In the genomic region with DNA sequence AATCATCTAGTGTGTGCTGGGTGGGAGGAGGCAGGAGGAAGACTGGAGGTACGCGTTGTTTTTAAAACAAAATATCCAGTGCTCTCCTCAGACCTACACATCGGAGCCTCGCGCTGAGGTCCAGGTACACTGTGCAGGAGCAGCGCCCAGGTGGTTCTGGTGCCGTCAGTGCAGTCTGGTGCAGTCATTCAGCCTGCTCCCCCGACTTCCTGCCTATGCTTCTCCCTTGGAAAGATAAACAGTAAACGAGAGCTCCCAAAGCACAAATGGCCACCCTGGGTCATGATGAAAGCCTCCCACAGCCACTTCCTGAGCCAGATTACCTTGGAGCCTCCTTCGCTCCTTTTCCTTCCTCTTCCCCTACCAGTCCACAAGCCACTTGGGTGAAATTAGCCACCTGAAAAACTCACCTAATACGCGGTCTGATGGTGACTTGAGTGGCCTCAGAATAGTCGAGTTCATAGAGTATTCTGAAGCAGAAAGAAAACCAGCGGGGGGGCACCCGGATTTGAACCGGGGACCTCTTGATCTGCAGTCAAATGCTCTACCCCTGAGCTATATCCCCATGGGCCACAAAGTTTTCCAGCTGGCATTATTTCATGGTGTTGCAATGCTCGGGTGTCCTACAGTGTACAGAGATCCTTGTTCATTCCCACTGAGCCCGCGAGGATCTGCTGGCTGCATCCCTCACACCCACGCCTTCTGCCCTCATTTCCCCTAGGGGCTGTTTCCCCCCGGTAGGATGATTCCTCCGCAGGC, we compare ENCODE assay signal across 1 cellular context.
TF ChIP-seq lines count a peak whose summit lies in the region.

No MANE protein-coding gene starts in this region.

TF ChIP-seq in HepG2, 621 proteins besides CTCF, POLR2A, EP300 and RAD21 (continued from another document):
- no peak for TF ChIP-seq RBM39 (IDR thresholded peaks at IDR 0.05; ENCODE audit: low read depth, low read length, poor library complexity, severe bottlenecking)
- TF ChIP-seq GABPB1 (CRISPR knock-in tag; IDR thresholded peaks at IDR 0.05): peak; percentile 60
- peak; percentile 28 for TF ChIP-seq HNRNPH1 (optimal IDR thresholded peaks at IDR 0.05; ENCODE audit: low read depth, low read length)
- TF ChIP-seq SP140L (CRISPR knock-in tag; IDR thresholded peaks at IDR 0.05; ENCODE audit: borderline replicate concordance): no peak
- no peak; the same call in 1 of the 2 replicates for TF ChIP-seq ZKSCAN8 (CRISPR knock-in tag; IDR thresholded peaks at IDR 0.05; ENCODE audit: borderline replicate concordance)
- TF ChIP-seq, protein P1, sequence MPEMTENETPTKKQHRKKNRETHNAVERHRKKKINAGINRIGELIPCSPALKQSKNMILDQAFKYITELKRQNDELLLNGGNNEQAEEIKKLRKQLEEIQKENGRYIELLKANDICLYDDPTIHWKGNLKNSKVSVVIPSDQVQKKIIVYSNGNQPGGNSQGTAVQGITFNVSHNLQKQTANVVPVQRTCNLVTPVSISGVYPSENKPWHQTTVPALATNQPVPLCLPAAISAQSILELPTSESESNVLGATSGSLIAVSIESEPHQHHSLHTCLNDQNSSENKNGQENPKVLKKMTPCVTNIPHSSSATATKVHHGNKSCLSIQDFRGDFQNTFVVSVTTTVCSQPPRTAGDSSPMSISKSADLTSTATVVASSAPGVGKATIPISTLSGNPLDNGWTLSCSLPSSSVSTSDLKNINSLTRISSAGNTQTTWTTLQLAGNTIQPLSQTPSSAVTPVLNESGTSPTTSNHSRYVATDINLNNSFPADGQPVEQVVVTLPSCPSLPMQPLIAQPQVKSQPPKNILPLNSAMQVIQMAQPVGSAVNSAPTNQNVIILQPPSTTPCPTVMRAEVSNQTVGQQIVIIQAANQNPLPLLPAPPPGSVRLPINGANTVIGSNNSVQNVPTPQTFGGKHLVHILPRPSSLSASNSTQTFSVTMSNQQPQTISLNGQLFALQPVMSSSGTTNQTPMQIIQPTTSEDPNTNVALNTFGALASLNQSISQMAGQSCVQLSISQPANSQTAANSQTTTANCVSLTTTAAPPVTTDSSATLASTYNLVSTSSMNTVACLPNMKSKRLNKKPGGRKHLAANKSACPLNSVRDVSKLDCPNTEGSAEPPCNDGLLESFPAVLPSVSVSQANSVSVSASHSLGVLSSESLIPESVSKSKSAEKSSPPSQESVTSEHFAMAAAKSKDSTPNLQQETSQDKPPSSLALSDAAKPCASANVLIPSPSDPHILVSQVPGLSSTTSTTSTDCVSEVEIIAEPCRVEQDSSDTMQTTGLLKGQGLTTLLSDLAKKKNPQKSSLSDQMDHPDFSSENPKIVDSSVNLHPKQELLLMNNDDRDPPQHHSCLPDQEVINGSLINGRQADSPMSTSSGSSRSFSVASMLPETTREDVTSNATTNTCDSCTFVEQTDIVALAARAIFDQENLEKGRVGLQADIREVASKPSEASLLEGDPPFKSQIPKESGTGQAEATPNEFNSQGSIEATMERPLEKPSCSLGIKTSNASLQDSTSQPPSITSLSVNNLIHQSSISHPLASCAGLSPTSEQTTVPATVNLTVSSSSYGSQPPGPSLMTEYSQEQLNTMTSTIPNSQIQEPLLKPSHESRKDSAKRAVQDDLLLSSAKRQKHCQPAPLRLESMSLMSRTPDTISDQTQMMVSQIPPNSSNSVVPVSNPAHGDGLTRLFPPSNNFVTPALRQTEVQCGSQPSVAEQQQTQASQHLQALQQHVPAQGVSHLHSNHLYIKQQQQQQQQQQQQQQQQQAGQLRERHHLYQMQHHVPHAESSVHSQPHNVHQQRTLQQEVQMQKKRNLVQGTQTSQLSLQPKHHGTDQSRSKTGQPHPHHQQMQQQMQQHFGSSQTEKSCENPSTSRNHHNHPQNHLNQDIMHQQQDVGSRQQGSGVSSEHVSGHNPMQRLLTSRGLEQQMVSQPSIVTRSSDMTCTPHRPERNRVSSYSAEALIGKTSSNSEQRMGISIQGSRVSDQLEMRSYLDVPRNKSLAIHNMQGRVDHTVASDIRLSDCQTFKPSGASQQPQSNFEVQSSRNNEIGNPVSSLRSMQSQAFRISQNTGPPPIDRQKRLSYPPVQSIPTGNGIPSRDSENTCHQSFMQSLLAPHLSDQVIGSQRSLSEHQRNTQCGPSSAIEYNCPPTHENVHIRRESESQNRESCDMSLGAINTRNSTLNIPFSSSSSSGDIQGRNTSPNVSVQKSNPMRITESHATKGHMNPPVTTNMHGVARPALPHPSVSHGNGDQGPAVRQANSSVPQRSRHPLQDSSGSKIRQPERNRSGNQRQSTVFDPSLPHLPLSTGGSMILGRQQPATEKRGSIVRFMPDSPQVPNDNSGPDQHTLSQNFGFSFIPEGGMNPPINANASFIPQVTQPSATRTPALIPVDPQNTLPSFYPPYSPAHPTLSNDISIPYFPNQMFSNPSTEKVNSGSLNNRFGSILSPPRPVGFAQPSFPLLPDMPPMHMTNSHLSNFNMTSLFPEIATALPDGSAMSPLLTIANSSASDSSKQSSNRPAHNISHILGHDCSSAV (CRISPR knock-in tag; IDR thresholded peaks at IDR 0.05; ENCODE audit: borderline replicate concordance): no peak
- TF ChIP-seq ATF7-NPFF (CRISPR knock-in tag; IDR thresholded peaks at IDR 0.05; ENCODE audit: low read depth): no peak
- TF ChIP-seq, protein P2, sequence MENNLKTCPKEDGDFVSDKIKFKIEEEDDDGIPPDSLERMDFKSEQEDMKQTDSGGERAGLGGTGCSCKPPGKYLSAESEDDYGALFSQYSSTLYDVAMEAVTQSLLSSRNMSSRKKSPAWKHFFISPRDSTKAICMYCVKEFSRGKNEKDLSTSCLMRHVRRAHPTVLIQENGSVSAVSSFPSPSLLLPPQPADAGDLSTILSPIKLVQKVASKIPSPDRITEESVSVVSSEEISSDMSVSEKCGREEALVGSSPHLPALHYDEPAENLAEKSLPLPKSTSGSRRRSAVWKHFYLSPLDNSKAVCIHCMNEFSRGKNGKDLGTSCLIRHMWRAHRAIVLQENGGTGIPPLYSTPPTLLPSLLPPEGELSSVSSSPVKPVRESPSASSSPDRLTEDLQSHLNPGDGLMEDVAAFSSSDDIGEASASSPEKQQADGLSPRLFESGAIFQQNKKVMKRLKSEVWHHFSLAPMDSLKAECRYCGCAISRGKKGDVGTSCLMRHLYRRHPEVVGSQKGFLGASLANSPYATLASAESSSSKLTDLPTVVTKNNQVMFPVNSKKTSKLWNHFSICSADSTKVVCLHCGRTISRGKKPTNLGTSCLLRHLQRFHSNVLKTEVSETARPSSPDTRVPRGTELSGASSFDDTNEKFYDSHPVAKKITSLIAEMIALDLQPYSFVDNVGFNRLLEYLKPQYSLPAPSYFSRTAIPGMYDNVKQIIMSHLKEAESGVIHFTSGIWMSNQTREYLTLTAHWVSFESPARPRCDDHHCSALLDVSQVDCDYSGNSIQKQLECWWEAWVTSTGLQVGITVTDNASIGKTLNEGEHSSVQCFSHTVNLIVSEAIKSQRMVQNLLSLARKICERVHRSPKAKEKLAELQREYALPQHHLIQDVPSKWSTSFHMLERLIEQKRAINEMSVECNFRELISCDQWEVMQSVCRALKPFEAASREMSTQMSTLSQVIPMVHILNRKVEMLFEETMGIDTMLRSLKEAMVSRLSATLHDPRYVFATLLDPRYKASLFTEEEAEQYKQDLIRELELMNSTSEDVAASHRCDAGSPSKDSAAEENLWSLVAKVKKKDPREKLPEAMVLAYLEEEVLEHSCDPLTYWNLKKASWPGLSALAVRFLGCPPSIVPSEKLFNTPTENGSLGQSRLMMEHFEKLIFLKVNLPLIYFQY (CRISPR knock-in tag; IDR thresholded peaks at IDR 0.05; ENCODE audit: borderline replicate concordance): 0 out of 2 replicates have a peak, but pooled peaks have one; percentile 46
